In the genomic region with DNA sequence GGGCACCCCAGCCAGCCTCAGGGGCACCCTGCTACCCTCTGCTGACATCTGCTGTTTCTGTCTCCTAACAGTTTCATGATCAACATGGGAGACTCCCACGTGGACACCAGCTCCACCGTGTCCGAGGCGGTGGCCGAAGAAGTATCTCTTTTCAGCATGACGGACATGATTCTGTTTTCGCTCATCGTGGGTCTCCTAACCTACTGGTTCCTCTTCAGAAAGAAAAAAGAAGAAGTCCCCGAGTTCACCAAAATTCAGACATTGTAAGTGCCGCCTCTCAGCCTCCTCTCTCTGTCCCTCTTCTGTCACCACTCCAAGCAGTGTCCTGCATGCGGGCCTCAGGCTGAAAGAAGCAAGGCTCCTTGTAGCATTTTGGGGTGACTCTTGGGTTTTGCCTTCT, we compare ENCODE assay signal across 27 cellular contexts. TPM values are rescaled to one million over a fixed set of nuclear protein-coding genes. Genes with fewer than 3 reads are reported as not detected.
DNase-seq lines count a peak whose midpoint lies in the region; ATAC-seq, FAIRE-seq and TF ChIP-seq lines count a peak whose summit lies in the region.
"Had no signal": no experiment of that assay in that cellular context is flagged by ENCODE, and none has a peak within 500 bp of the region (broad histone marks: within the 10 kb centered on the region; RNA-seq: fewer than 3 reads in every experiment).

No MANE protein-coding gene starts in this region.

- H3K18ac ChIP-seq in IMR-90 (ENCODE audit: low read depth, low read length) = no peak overlapping the region

- H3K4me1 ChIP-seq in IMR-90 (ENCODE audit: control insufficient read depth, insufficient read depth, low read length) = peaks cover 15% of the 10 kb centered on the region
- peaks cover 16% of the 10 kb centered on the region for H3K4me1 ChIP-seq in OCI-LY1 (ENCODE audit: insufficient read depth, low read length, severe bottlenecking)
- H3K4me1 ChIP-seq in right lobe of liver = peaks cover 0 to 74% (median 16%) of the 10 kb centered on the region in 4 donors
- peaks cover 0 to 61% (median 18%) of the 10 kb centered on the region in 6 donors for H3K4me1 ChIP-seq in spleen

- H3K14ac ChIP-seq in IMR-90 (replicated peaks; ENCODE audit: low read depth, low read length) = no peak overlapping the region

- no peaks in the 10 kb centered on the region for H3K79me2 ChIP-seq in OCI-LY1 (ENCODE audit: insufficient read depth, low read length)

- H3K9ac ChIP-seq in IMR-90 (ENCODE audit: low read depth, low read length) = no peak overlapping the region
- H3K9ac ChIP-seq in OCI-LY1 (ENCODE audit: low read length) = no peak overlapping the region

- no peaks in the 10 kb centered on the region for H3K9me2 ChIP-seq in OCI-LY1 (ENCODE audit: low read depth, low read length)

- H4K5ac ChIP-seq in IMR-90 (ENCODE audit: low read depth, low read length) = no peak overlapping the region

- peaks cover 0 to 45% of the 10 kb centered on the region in 2 experiments; a peak in 2 of 4 replicates for H3K79me1 ChIP-seq in IMR-90 (ENCODE audit: low read depth in 1 of 2, low read length in 2 of 2)

- no peak overlapping the region for H3K23ac ChIP-seq in IMR-90 (ENCODE audit: low read depth, low read length)

- H2BK5ac ChIP-seq in IMR-90 (ENCODE audit: low read depth, low read length, poor library complexity, severe bottlenecking) = no peak overlapping the region

- CTCF ChIA-PET in IMR-90 (lab: Yijun Ruan, JAX) = no interaction called here

- intact Hi-C loops in IMR-90 (cut with micrococcal nuclease) = no loop called here
- intact Hi-C loops in right lobe of liver (cut with DNase I) = no loop called here
- intact Hi-C loops in spleen (cut with DNase I; ENCODE audit: low total_unique reads) = no loop called here

- no peak overlapping the region for H4K8ac ChIP-seq in IMR-90 (ENCODE audit: low read depth in 2 of 2, low read length in 2 of 2)

- no peak for TF ChIP-seq CTCF in IMR-90 (conservative IDR thresholded peaks at IDR 0.05; ENCODE audit: low read depth, low read length)
- TF ChIP-seq CTCF in OCI-LY1 (IDR thresholded peaks at IDR 0.05; ENCODE audit: low read length) = peak; percentile 15; the same call in 1 of the 2 replicates
- TF ChIP-seq CTCF in right lobe of liver (IDR thresholded peaks at IDR 0.05) = no peak
- no peak for TF ChIP-seq CTCF in spleen (IDR thresholded peaks at IDR 0.05 in 8 of 11, conservative IDR thresholded peaks at IDR 0.05 in 3 of 11)

- H3K27me3 ChIP-seq in IMR-90 (ENCODE audit: control insufficient read depth, insufficient read depth, low read length) (no peaks in the 10 kb centered on the region), OCI-LY1 (ENCODE audit: insufficient read depth, low read length) (no peaks in the 10 kb centered on the region), right lobe of liver (no peaks in the 10 kb centered on the region), spleen (replicated peaks in 1 of 7) (no peaks in the 10 kb centered on the region)
- H3K27me3 ChIP-seq: esophagus squamous epithelium had no signal

- POLR2A ChIA-PET in IMR-90 (lab: Charles Lee; ENCODE audit: unreplicated experiment) = no interaction called here

- H2AFZ ChIP-seq in IMR-90 (replicated peaks; ENCODE audit: low read length, poor library complexity) (no peak overlapping the region), OCI-LY1 (ENCODE audit: low read length) (no peak overlapping the region)

- no peaks in the 10 kb centered on the region for H3F3A ChIP-seq in OCI-LY1 (ENCODE audit: insufficient read depth, low read length)

- H3K4me2 ChIP-seq in IMR-90 (ENCODE audit: low read depth, low read length) (no peak overlapping the region), OCI-LY1 (ENCODE audit: low read length) (no peak overlapping the region)

- H2AK5ac ChIP-seq in IMR-90 (ENCODE audit: low read depth, low read length) = peak overlapping the region; percentile 57; the same call in 1 of the 2 replicates

- no peak for TF ChIP-seq RAD21 in IMR-90 (IDR thresholded peaks at IDR 0.05; ENCODE audit: low read length)

- H3K4ac ChIP-seq in IMR-90 (ENCODE audit: low read depth, low read length) = no peak overlapping the region

- no peak overlapping the region for H2BK120ac ChIP-seq in IMR-90 (ENCODE audit: low read depth, low read length)

- TF ChIP-seq POLR2A in IMR-90 (IDR thresholded peaks at IDR 0.05; ENCODE audit: low read depth, low read length) = no peak
- TF ChIP-seq POLR2A in right lobe of liver (IDR thresholded peaks at IDR 0.05) = no peak
- TF ChIP-seq POLR2A in spleen (IDR thresholded peaks at IDR 0.05) = no peak

- H4K20me1 ChIP-seq in IMR-90 (ENCODE audit: insufficient read depth, low read length) = no peaks in the 10 kb centered on the region
- H4K20me1 ChIP-seq in OCI-LY1 (ENCODE audit: insufficient read depth, low read length) = no peaks in the 10 kb centered on the region

- peaks cover 16% of the 10 kb centered on the region for H3K9me1 ChIP-seq in IMR-90 (ENCODE audit: insufficient read depth, low read length)

- BruUV-seq in IMR-90 (replicated peaks; lab: Mats Ljungman, UMichigan) = no TSS peak

- H3K9me3 ChIP-seq in IMR-90 (ENCODE audit: control insufficient read depth, insufficient read depth, low read length) (no peaks in the 10 kb centered on the region), OCI-LY1 (ENCODE audit: low read length) (no peaks in the 10 kb centered on the region), right lobe of liver (no peaks in the 10 kb centered on the region), spleen (no peaks in the 10 kb centered on the region)
- H3K9me3 ChIP-seq: esophagus squamous epithelium had no signal

- H3K27ac ChIP-seq in IMR-90 (ENCODE audit: insufficient read depth, low read length) = no peak overlapping the region
- peak overlapping the region; percentile 5 for H3K27ac ChIP-seq in OCI-LY1 (ENCODE audit: low read depth, low read length, poor library complexity, severe bottlenecking)
- H3K27ac ChIP-seq in right lobe of liver = peak overlapping the region; percentile 40 to 81 (median 43)
- H3K27ac ChIP-seq in spleen = peak overlapping the region in 7 of 8 donors; percentile 46 to 90 (median 84)
- H3K27ac ChIP-seq: esophagus squamous epithelium, SK-N-MC had no signal

- H4K91ac ChIP-seq in IMR-90 (ENCODE audit: insufficient read depth, low read depth, low read length) = no peak overlapping the region

- no peak overlapping the region for H3K4me3 ChIP-seq in IMR-90 (ENCODE audit: insufficient read depth, low read depth, low read length)
- H3K4me3 ChIP-seq in OCI-LY1 (ENCODE audit: low read depth, low read length, poor library complexity, severe bottlenecking) = no peak overlapping the region
- H3K4me3 ChIP-seq in right lobe of liver = no peak overlapping the region
- no peak overlapping the region for H3K4me3 ChIP-seq in spleen
- H3K4me3 ChIP-seq: esophagus squamous epithelium, SK-N-MC had no signal

- DNase-seq in IMR-90 (no peak), right lobe of liver (no peak), spleen (no peak), COLO829 (ENCODE audit: low spot score) (no peak), RCC 7860 (ENCODE audit: low spot score) (no peak), NCI-H1930 (lab: John Stamatoyannopoulos, UW) (no peak)
- DNase-seq: ACHN; activated CD4-positive, alpha-beta T cell treated with anti-CD3 and anti-CD28 coated beads for 36 hours; activated effector memory CD4-positive, alpha-beta T cell treated with Interleukin-2 at 50 U/mL for 16 hours; activated naive CD8-positive, alpha-beta T cell treated with anti-CD3 and anti-CD28 coated beads for 36 hours; activated T-cell treated with anti-CD3 and anti-CD28 coated beads for 4 hours; Caco-2; caudate nucleus; cortex of kidney; esophagus squamous epithelium; foreskin melanocyte; GDM1; left cardiac atrium; mesenchymal stem cell; NCI-H1105; NCI-H2029; NCI-H526; RPMI8226; stimulated activated naive CD8-positive, alpha-beta T cell treated with anti-CD3 and anti-CD28 coated beads, Interleukin-15, Interleukin-2, amounts not matched to agents 100 U/mL and 50 U/mL, for 24 hours had no signal

- peaks cover 30% of the 10 kb centered on the region for H3K36me3 ChIP-seq in IMR-90 (ENCODE audit: control insufficient read depth, insufficient read depth, low read length)
- peaks cover 28% of the 10 kb centered on the region for H3K36me3 ChIP-seq in OCI-LY1 (ENCODE audit: insufficient read depth, low read length)
- H3K36me3 ChIP-seq in right lobe of liver = peaks cover 0 to 57% (median 30%) of the 10 kb centered on the region in 4 donors
- peaks cover 0 to 54% (median 43%) of the 10 kb centered on the region in 6 donors for H3K36me3 ChIP-seq in spleen

- H2BK15ac ChIP-seq in IMR-90 (ENCODE audit: low read depth, low read length) = no peak overlapping the region

- no peak for FAIRE-seq in RCC 7860 (lab: Jason Lieb, UNC)
- FAIRE-seq: GM19239 had no signal

- no peak overlapping the region for H3K56ac ChIP-seq in IMR-90 (ENCODE audit: extremely low read depth, insufficient read depth, low read length)

- WGBS in IMR-90 (ENCODE audit: extremely low coverage in 2 of 2, insufficient read length in 1 of 2), 2 experiments = 96% methylated on average over 8 of the region's 11 CpGs; no CpG with 5 or more reads in 1 of the 2 experiments
- 83% methylated on average over 10 of the region's 11 CpGs for WGBS in right lobe of liver (ENCODE audit: insufficient coverage, low coverage, low lambda C conversion rate, missing lambda C conversion rate)
- 66 to 85% (median 74%) methylated on average over 11 of the region's 11 CpGs for WGBS in spleen, 5 donors

- in situ Hi-C loops in IMR-90 (cut with MboI; ENCODE audit: low sequenced_read_pairs) = no loop called here

- ATAC-seq in IMR-90 (ENCODE audit: low read depth) = no peak
- ATAC-seq in right lobe of liver = peak in 2 of 4 donors; percentile 3
- ATAC-seq: activated CD4-positive, alpha-beta T cell treated with anti-CD3 and anti-CD28 coated beads for 36 hours; left cardiac atrium; stimulated activated naive CD8-positive, alpha-beta T cell treated with anti-CD3 and anti-CD28 coated beads, Interleukin-15, Interleukin-2, amounts not matched to agents 100 U/mL and 50 U/mL, for 24 hours had no signal

- dilution Hi-C loops in IMR-90 (cut with HindIII; ENCODE audit: low sequenced_read_pairs, unreplicated experiment) = no loop called here

- H2BK20ac ChIP-seq in IMR-90 (ENCODE audit: low read depth, low read length) = no peak overlapping the region

- no peak overlapping the region for H2AK9ac ChIP-seq in IMR-90 (replicated peaks; ENCODE audit: low read depth, low read length, poor library complexity)

RNA-seq across cellular contexts. Expression of gene POR, which starts 39.0 kb away (rescaled TPM):
- total RNA-seq in IMR-90 (2012; rRNA removed) = 25.3 and 25.5 TPM in 2 replicates
- 42.2 and 60.4 TPM in 2 replicates for polyA plus RNA-seq in IMR-90 (2012; rRNA removed)
- polyA plus RNA-seq in IMR-90 (2012; cell fraction: cytosol; rRNA removed) = 31.0 and 59.1 TPM in 2 replicates
- polyA plus RNA-seq in IMR-90 (2012; cell fraction: nucleus; rRNA removed; ENCODE audit: low replicate concordance) = 74.8 and 189 TPM in 2 replicates
- total RNA-seq in right lobe of liver = 1,000 to 10,000 TPM in 1 of 6 experiments, 100 to 1,000 TPM in 5; 370 to 1,042 (median 725) TPM
- total RNA-seq in spleen = 100 to 1,000 TPM; 103 to 170 (median 139) TPM
- polyA plus RNA-seq in spleen = 10 to 100 TPM; 49.1 to 83.0 (median 61.4) TPM

RNA-seq across cellular contexts. Expression of gene TMEM120A, which starts 40.5 kb away (rescaled TPM):
- total RNA-seq in IMR-90 (2012; rRNA removed) (23.1 and 32.1 TPM in 2 replicates), right lobe of liver (100 to 1,000 TPM in 1 of 6 experiments, 10 to 100 TPM in 5; 20.8 to 104 (median 53.1) TPM), spleen (10 to 100 TPM; 24.9 to 57.9 (median 41.4) TPM)
- polyA plus RNA-seq in IMR-90 (2012; rRNA removed) (33.8 and 39.3 TPM in 2 replicates), spleen (10 to 100 TPM; 30.1 to 66.2 (median 56.6) TPM)
- polyA plus RNA-seq in IMR-90 (2012; cell fraction: cytosol; rRNA removed) = 13.7 and 39.5 TPM in 2 replicates
- 76.5 and 138 TPM in 2 replicates for polyA plus RNA-seq in IMR-90 (2012; cell fraction: nucleus; rRNA removed; ENCODE audit: low replicate concordance)
